In genomic region chr2:15559800-15560403, GRCh38 we compare ENCODE assay signal across 8 cellular contexts. TPM values are rescaled to one million over a fixed set of nuclear protein-coding genes. Genes with fewer than 3 reads are reported as not detected.
DNase-seq lines count a peak whose midpoint lies in the region; ATAC-seq and TF ChIP-seq lines count a peak whose summit lies in the region.

No MANE protein-coding gene starts in this region.

- ATAC-seq in esophagus mucosa = no peak
- no peak for ATAC-seq in GM19455 (IDR thresholded peaks at IDR 0.05; ENCODE audit: unreplicated experiment)
- ATAC-seq in HG03469 (IDR thresholded peaks at IDR 0.05; ENCODE audit: unreplicated experiment) = no peak
- ATAC-seq in GM21423 (IDR thresholded peaks at IDR 0.05; ENCODE audit: unreplicated experiment) = no peak

- no peaks in the 10 kb centered on the region for H3K36me3 ChIP-seq in SJSA1

- H3K27ac ChIP-seq in SJSA1 = no peak overlapping the region

- DNase-seq in SJSA1 (ENCODE audit: low read depth in 1 of 2, low spot score in 2 of 2) (no peak), fibroblast of mammary gland (ENCODE audit: low read depth) (no peak), retinal pigment epithelial cell (ENCODE audit: low read depth) (no peak)

- H3K9me3 ChIP-seq in SJSA1 (replicated peaks) = no peaks in the 10 kb centered on the region

- TF ChIP-seq CTCF in fibroblast of mammary gland (conservative IDR thresholded peaks at IDR 0.05; ENCODE audit: control insufficient read depth, insufficient read depth, low read depth, low read length) (no peak), retinal pigment epithelial cell (conservative IDR thresholded peaks at IDR 0.05; ENCODE audit: low read depth, low read length) (no peak)

- peak overlapping the region; percentile 80 for H3K4me3 ChIP-seq in GM08714 (ENCODE audit: low read length)
- peak overlapping the region; percentile 56 for H3K4me3 ChIP-seq in SJSA1
- peak overlapping the region; percentile 85 for H3K4me3 ChIP-seq in fibroblast of mammary gland (ENCODE audit: control insufficient read depth, low read depth, low read length)
- H3K4me3 ChIP-seq in retinal pigment epithelial cell (ENCODE audit: low read length) = peak overlapping the region; percentile 94

- H3K27me3 ChIP-seq in SJSA1 (replicated peaks) = no peaks in the 10 kb centered on the region

- peaks cover 10% of the 10 kb centered on the region; the same call in 1 of the 2 replicates for H3K4me1 ChIP-seq in SJSA1 (replicated peaks)

RNA-seq across cellular contexts. Expression of gene NBAS, which starts 1.2 kb away (rescaled TPM):
- 19.1 and 33.4 TPM in 2 replicates for total RNA-seq in SJSA1 (2014; rRNA removed; shearing (Covaris generic))
- total RNA-seq in esophagus mucosa = 25.1 TPM

RNA-seq across cellular contexts. Expression of gene DDX1, which starts 31.8 kb away (rescaled TPM):
- total RNA-seq in SJSA1 (2014; rRNA removed; shearing (Covaris generic)) = 140 and 142 TPM in 2 replicates
- 63.5 TPM for total RNA-seq in esophagus mucosa
